Comparison of ENCODE assay signal across 22 cellular contexts in the genomic region with DNA sequence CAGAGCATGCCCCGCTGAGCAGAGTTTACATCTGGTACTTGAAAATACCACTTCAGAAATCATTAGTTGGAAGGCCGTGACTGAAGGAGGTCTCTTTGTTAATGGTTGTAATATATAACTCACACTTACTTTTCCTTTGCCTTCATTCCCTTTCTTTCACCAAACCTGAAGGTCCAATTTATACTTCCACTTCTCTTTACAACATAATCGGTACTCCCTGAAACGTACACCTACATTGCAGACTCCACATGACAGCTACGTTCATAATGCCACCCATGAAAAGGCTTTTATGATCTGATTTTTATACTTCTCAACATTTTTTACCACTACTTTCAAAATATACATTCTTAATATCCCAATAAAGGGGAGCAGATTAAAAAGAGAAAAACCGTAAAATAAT.
"Had no signal": no experiment of that assay in that cellular context is flagged by ENCODE, and none has a peak within 500 bp of the region (broad histone marks: within the 10 kb centered on the region; RNA-seq: fewer than 3 reads in every experiment).

No MANE protein-coding gene starts in this region.

- H2AFZ ChIP-seq: hepatocyte had no signal

- H3K27me3 Mint-ChIP-seq: activated T-helper 17 cell treated with anti-CD3 and anti-CD28 coated beads, Interleukin-2, amount 50 U/mL, for 72 hours; progenitor cell of endocrine pancreas had no signal

- H3K9me3 ChIP-seq: adrenal gland, ascending aorta, right atrium auricular region, upper lobe of right lung had no signal

- H3K4me1 Mint-ChIP-seq: activated T-helper 17 cell treated with anti-CD3 and anti-CD28 coated beads, Interleukin-2, amount 50 U/mL, for 72 hours; naive thymus-derived CD4-positive, alpha-beta T cell; WTC11 had no signal

- H3K36me3 ChIP-seq: adrenal gland, ascending aorta, left lung, right atrium auricular region, spleen, upper lobe of right lung had no signal

- H3K4me2 ChIP-seq: hepatocyte had no signal

- H3K27ac Mint-ChIP-seq: activated naive CD4-positive, alpha-beta T cell treated with anti-CD3 and anti-CD28 coated beads, Interleukin-2, amount 50 U/mL, for 72 hours; activated T-helper 17 cell treated with anti-CD3 and anti-CD28 coated beads, Interleukin-2, amount 50 U/mL, for 72 hours; naive thymus-derived CD4-positive, alpha-beta T cell; progenitor cell of endocrine pancreas; WTC11 had no signal

- H3K27ac ChIP-seq: adrenal gland, ascending aorta, hepatocyte, left lung, right atrium auricular region, spleen, upper lobe of right lung had no signal

- H3K36me3 Mint-ChIP-seq: naive thymus-derived CD4-positive, alpha-beta T cell had no signal

- H3K79me2 ChIP-seq: hepatocyte had no signal

- DNase-seq: activated T-cell treated with anti-CD3 and anti-CD28 coated beads, Interleukin-2, amount 50 U/mL, for 1 hour; adrenal gland; central memory CD4-positive, alpha-beta T cell; dermis blood vessel endothelial cell; effector CD8-positive, alpha-beta T cell; glutamatergic neuron; kidney glomerular epithelial cell; left lung; naive thymus-derived CD4-positive, alpha-beta T cell; spleen; stimulated activated CD4-positive, alpha-beta T cell treated with anti-CD3 and anti-CD28 coated beads, Interleukin-4, amount 100 ng/mL, for 24 hours; stimulated activated naive CD4-positive, alpha-beta T cell treated with Interleukin-2 at 50 U/mL for 16 hours; T1000; upper lobe of right lung had no signal

- ATAC-seq: activated naive CD4-positive, alpha-beta T cell treated with anti-CD3 and anti-CD28 coated beads, Interleukin-2, amount 50 U/mL, for 72 hours; activated T-helper 17 cell treated with anti-CD3 and anti-CD28 coated beads, Interleukin-2, amount 50 U/mL, for 72 hours; esophagus mucosa; left lung; naive thymus-derived CD4-positive, alpha-beta T cell; upper lobe of right lung; WTC11 had no signal

- H3K27me3 ChIP-seq: adrenal gland, ascending aorta, hepatocyte, left lung, right atrium auricular region, spleen, upper lobe of right lung had no signal

- H3K4me3 ChIP-seq: adrenal gland, ascending aorta, hepatocyte, left lung, right atrium auricular region, spleen, upper lobe of right lung had no signal

- H3K4me3 Mint-ChIP-seq: activated T-helper 17 cell treated with anti-CD3 and anti-CD28 coated beads, Interleukin-2, amount 50 U/mL, for 72 hours; naive thymus-derived CD4-positive, alpha-beta T cell; WTC11 had no signal
